19 cellular contexts compared by ENCODE assay signal in the genomic region with DNA sequence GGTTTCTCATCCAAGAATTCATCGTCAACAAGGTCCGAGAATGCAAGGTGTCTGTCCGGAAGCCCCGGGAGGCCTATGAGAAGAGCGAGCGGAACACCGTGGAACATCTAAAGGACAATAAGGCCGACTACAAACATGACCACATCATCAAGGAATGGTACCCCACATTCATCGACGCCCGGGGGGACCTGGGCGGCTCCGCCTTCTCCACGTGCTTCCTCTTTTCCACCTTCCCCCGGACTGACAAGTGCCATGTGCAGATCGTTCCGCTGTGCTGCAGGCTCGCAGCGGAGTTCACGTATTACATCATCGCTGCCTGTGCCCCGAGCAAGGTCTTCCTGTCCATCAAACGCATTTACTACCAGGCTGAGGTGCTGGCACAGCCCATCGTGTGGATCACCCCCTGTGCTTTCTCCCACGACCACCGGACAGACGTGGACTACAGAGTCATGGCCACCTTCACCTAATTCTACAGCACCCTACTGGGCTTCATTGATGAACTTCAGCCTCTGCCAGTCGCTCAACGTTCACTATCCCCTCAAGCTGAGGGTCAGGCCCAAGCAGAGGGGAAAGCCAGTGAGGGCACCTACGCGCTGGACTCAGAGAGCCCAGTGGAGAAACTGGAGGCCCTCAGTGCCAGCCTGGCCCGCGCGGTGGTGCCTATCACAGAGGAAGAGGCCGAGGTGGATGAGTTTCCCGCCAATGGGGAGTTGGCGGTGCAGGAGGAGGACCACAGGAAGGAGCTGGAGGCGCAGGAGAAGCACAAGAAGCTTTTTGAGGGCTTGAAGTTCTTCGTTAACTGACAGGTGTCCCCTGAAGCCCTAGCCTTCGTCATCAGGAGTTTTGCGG.
"Had no signal": no experiment of that assay in that cellular context is flagged by ENCODE, and none has a peak within 500 bp of the region (broad histone marks: within the 10 kb centered on the region; RNA-seq: fewer than 3 reads in every experiment).

No MANE protein-coding gene starts in this region.

- ATAC-seq: activated CD4-positive, CD25-positive, alpha-beta regulatory T cell treated with anti-CD3 and anti-CD28 coated beads, Interleukin-2, amount 50 U/mL, for 24 hours; activated CD8-positive, alpha-beta memory T cell treated with anti-CD3 and anti-CD28 coated beads, Interleukin-2, amount 10 ng/mL, durations not matched to agents 7 days and 5 days; activated CD8-positive, alpha-beta T cell treated with anti-CD3 and anti-CD28 coated beads for 36 hours; body of pancreas; left lobe of liver; naive thymus-derived CD4-positive, alpha-beta T cell; stimulated activated naive CD8-positive, alpha-beta T cell treated with anti-CD3 and anti-CD28 coated beads, Interleukin-15, Interleukin-2, amounts not matched to agents 100 U/mL and 50 U/mL, for 24 hours; upper lobe of right lung had no signal

- DNase-seq: activated CD4-positive, alpha-beta T cell treated with anti-CD3 and anti-CD28 coated beads, Interleukin-2, amount 10 ng/mL, durations not matched to agents 24 days and 14 days; activated CD8-positive, alpha-beta memory T cell treated with anti-CD3 and anti-CD28 coated beads, Interleukin-2, amount 10 ng/mL, durations not matched to agents 7 days and 5 days; activated CD8-positive, alpha-beta T cell treated with anti-CD3 and anti-CD28 coated beads for 36 hours; activated gamma-delta T cell; effector CD4-positive, alpha-beta T cell; foreskin fibroblast; naive thymus-derived CD4-positive, alpha-beta T cell; spleen; stimulated activated CD4-positive, alpha-beta T cell treated with anti-CD3 and anti-CD28 coated beads, Interleukin-4, amount 100 ng/mL, for 4 hours; stimulated activated naive CD8-positive, alpha-beta T cell treated with anti-CD3 and anti-CD28 coated beads, Interleukin-15, Interleukin-2, amounts not matched to agents 100 U/mL and 50 U/mL, for 24 hours; T-helper 2 cell; thyroid gland; upper lobe of right lung had no signal

- H3K9me3 ChIP-seq: body of pancreas, prostate gland, thyroid gland, upper lobe of right lung had no signal

- H3K27me3 ChIP-seq: body of pancreas, spleen, thyroid gland, upper lobe of right lung had no signal

- H3K36me3 ChIP-seq: prostate gland, spleen, thyroid gland, upper lobe of right lung had no signal

- H3K27ac ChIP-seq: body of pancreas, prostate gland, spleen, thyroid gland, upper lobe of right lung, VCaP had no signal

- H3K4me1 ChIP-seq: body of pancreas, prostate gland, spleen, thyroid gland, upper lobe of right lung had no signal

- H3K4me3 ChIP-seq: body of pancreas, lung, prostate gland, spleen, thyroid gland, upper lobe of right lung had no signal
